In genomic region chr12:104290320-104290719, GRCh38 we compare ENCODE assay signal across 1 cellular context.
A peak's percentile ranks its signal among the peaks of the same experiment; 100 is the strongest.
TF ChIP-seq lines count a peak whose summit lies in the region.

No MANE protein-coding gene starts in this region.

TF ChIP-seq in HepG2, 621 proteins besides CTCF, POLR2A, EP300 and RAD21:
- TF ChIP-seq ZZZ3 (CRISPR knock-in tag; IDR thresholded peaks at IDR 0.05; ENCODE audit: borderline replicate concordance), result no peak
- TF ChIP-seq ZNF430 (CRISPR knock-in tag; IDR thresholded peaks at IDR 0.05), result no peak
- TF ChIP-seq ZKSCAN8 (CRISPR knock-in tag; IDR thresholded peaks at IDR 0.05; ENCODE audit: borderline replicate concordance), result no peak
- peak; percentile 39; the same call in 1 of the 2 replicates for TF ChIP-seq CEBPB (IDR thresholded peaks at IDR 0.05; ENCODE audit: borderline replicate concordance, low read depth, low read length)
- TF ChIP-seq TFDP2 (CRISPR knock-in tag; IDR thresholded peaks at IDR 0.05), result no peak
- TF ChIP-seq EZH2 (conservative IDR thresholded peaks at IDR 0.05; ENCODE audit: low read depth, low read length), result no peak
- no peak for TF ChIP-seq E2F1 (CRISPR knock-in tag; IDR thresholded peaks at IDR 0.05)
- TF ChIP-seq ZNF775 (CRISPR knock-in tag; IDR thresholded peaks at IDR 0.05; ENCODE audit: borderline replicate concordance), result no peak
